ENCODE assay signal across 26 cellular contexts in genomic region chr4:137934046-137934445, GRCh38.
"Had no signal": no experiment of that assay in that cellular context is flagged by ENCODE, and none has a peak within 500 bp of the region (broad histone marks: within the 10 kb centered on the region; RNA-seq: fewer than 3 reads in every experiment).

No MANE protein-coding gene starts in this region.

- H2AFZ ChIP-seq: hepatocyte had no signal

- DNase-seq: colonic mucosa; cortex of kidney; effector CD8-positive, alpha-beta T cell; effector memory CD8-positive, alpha-beta T cell; endodermal cell; foreskin fibroblast; foreskin melanocyte; gastrocnemius medialis; glutamatergic neuron; head of caudate nucleus; heart right ventricle; hypothalamus; immature natural killer cell; islet precursor cell; left cardiac atrium; left lung; left ventricle myocardium superior; lower lobe of right lung; mesenchymal stem cell; midbrain; naive thymus-derived CD4-positive, alpha-beta T cell; natural killer cell had no signal

- H3K36me3 ChIP-seq: colonic mucosa, esophagus muscularis mucosa, gastrocnemius medialis, heart right ventricle, left lung, lower lobe of right lung had no signal

- H3K9me3 ChIP-seq: colonic mucosa, gastrocnemius medialis, lower lobe of right lung had no signal

- H3K4me3 ChIP-seq: colonic mucosa, esophagus muscularis mucosa, gastrocnemius medialis, heart right ventricle, hepatocyte, left lung, lower lobe of right lung had no signal

- H3K36me3 Mint-ChIP-seq: naive thymus-derived CD4-positive, alpha-beta T cell; natural killer cell had no signal

- H3K79me2 ChIP-seq: hepatocyte had no signal

- H3K4me3 Mint-ChIP-seq: dendritic cell treated with granulocyte-macrophage colony-stimulating factor and Interleukin-4, amounts not matched to agents 40 ng/mL and 50 ng/mL, for 4 days; effector memory CD8-positive, alpha-beta T cell; endodermal cell; immature natural killer cell; naive thymus-derived CD4-positive, alpha-beta T cell; natural killer cell had no signal

- H3K4me1 ChIP-seq: colonic mucosa, esophagus muscularis mucosa, gastrocnemius medialis, heart right ventricle, left lung, lower lobe of right lung had no signal

- H3K27ac Mint-ChIP-seq: dendritic cell treated with granulocyte-macrophage colony-stimulating factor and Interleukin-4, amounts not matched to agents 40 ng/mL and 50 ng/mL, for 4 days; effector memory CD8-positive, alpha-beta T cell; endodermal cell; immature natural killer cell; naive thymus-derived CD4-positive, alpha-beta T cell; natural killer cell had no signal

- H3K27ac ChIP-seq: colonic mucosa, epithelial cell of prostate, esophagus muscularis mucosa, gastrocnemius medialis, heart right ventricle, hepatocyte, left lung, lower lobe of right lung had no signal

- H3K4me2 ChIP-seq: hepatocyte had no signal

- H3K9me3 Mint-ChIP-seq: dendritic cell treated with granulocyte-macrophage colony-stimulating factor and Interleukin-4, amounts not matched to agents 40 ng/mL and 50 ng/mL, for 4 days; effector memory CD8-positive, alpha-beta T cell; endodermal cell had no signal

- H3K4me1 Mint-ChIP-seq: endodermal cell; immature natural killer cell; naive thymus-derived CD4-positive, alpha-beta T cell; natural killer cell had no signal

- H3K27me3 ChIP-seq: colonic mucosa, esophagus muscularis mucosa, gastrocnemius medialis, heart right ventricle, hepatocyte, left lung had no signal

- ATAC-seq: effector memory CD8-positive, alpha-beta T cell; gastrocnemius medialis; heart right ventricle; left cardiac atrium; left lung; left ventricle myocardium superior; lower lobe of right lung; naive thymus-derived CD4-positive, alpha-beta T cell; natural killer cell had no signal

- H3K27me3 Mint-ChIP-seq: dendritic cell treated with granulocyte-macrophage colony-stimulating factor and Interleukin-4, amounts not matched to agents 40 ng/mL and 50 ng/mL, for 4 days; effector memory CD8-positive, alpha-beta T cell; naive thymus-derived CD4-positive, alpha-beta T cell had no signal
